24 cellular contexts compared by ENCODE assay signal in the genomic region with DNA sequence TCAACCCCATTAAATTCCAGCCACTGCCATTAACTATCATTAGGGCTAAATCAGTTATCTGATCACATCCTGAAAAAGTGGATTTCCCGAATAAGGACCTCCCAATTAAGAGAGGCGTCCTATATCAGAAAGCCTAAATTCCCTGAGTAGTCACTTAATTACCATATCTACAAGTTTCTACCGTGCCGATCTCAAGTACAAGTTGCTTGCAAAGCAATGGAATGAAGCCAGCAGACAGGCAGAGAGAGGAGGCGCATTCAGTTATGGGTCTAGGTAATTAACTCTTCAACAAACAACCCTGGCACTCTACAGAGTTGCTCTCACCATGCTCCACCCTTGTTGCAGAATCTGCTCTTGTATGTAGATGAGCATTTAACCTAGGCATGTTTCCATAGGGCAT.
"Had no signal": no experiment of that assay in that cellular context is flagged by ENCODE, and none has a peak within 500 bp of the region (broad histone marks: within the 10 kb centered on the region; RNA-seq: fewer than 3 reads in every experiment).

No MANE protein-coding gene starts in this region.

- H3K4me2 ChIP-seq: smooth muscle cell had no signal

- H3K4me3 ChIP-seq: dorsolateral prefrontal cortex, lower lobe of right lung, prostate gland, right atrium auricular region, smooth muscle cell, suprapubic skin, transverse colon, upper lobe of right lung, uterus had no signal

- ATAC-seq: left ventricle myocardium superior; lower lobe of right lung; naive thymus-derived CD8-positive, alpha-beta T cell; sciatic nerve; stimulated activated naive CD8-positive, alpha-beta T cell treated with anti-CD3 and anti-CD28 coated beads, Interleukin-15, amount 100 ng/mL, for 72 hours; upper lobe of right lung had no signal

- DNase-seq: dorsolateral prefrontal cortex; effector CD4-positive, alpha-beta T cell; hypothalamus; immature natural killer cell; islet precursor cell; left ventricle myocardium superior; lower lobe of right lung; naive thymus-derived CD8-positive, alpha-beta T cell; nephron progenitor cell; nucleus accumbens; stimulated activated CD4-positive, alpha-beta T cell treated with anti-CD3 and anti-CD28 coated beads, Interleukin-12 subunit alpha, Interleukin-12 subunit beta, amount 100 ng/mL, for 4 hours; stimulated activated CD4-positive, alpha-beta T cell treated with anti-CD3 and anti-CD28 coated beads, Interleukin-1b, Interleukin-23, amount 100 ng/mL, for 48 hours; stimulated activated CD4-positive, alpha-beta T cell treated with anti-CD3 and anti-CD28 coated beads, Interleukin-4, amount 100 ng/mL, for 1 hour; stimulated activated CD8-positive, alpha-beta memory T cell treated with anti-CD3 and anti-CD28 coated beads, Interleukin-4, amount 100 ng/mL, for 48 hours; stimulated activated naive CD4-positive, alpha-beta T cell; stimulated activated naive CD8-positive, alpha-beta T cell treated with anti-CD3 and anti-CD28 coated beads, Interleukin-15, amount 100 ng/mL, for 72 hours; transverse colon; upper lobe of right lung; uterus had no signal

- H3K36me3 ChIP-seq: lower lobe of right lung, prostate gland, right atrium auricular region, suprapubic skin, transverse colon, upper lobe of right lung, uterus had no signal

- H3K4me1 ChIP-seq: lower lobe of right lung, prostate gland, right atrium auricular region, suprapubic skin, transverse colon, upper lobe of right lung, uterus had no signal

- H3K27me3 ChIP-seq: right atrium auricular region, suprapubic skin, transverse colon, upper lobe of right lung, uterus had no signal

- H3K9me3 ChIP-seq: lower lobe of right lung, prostate gland, right atrium auricular region, suprapubic skin, transverse colon, upper lobe of right lung, uterus had no signal

- H3K27ac ChIP-seq: dorsolateral prefrontal cortex, lower lobe of right lung, prostate gland, right atrium auricular region, suprapubic skin, transverse colon, upper lobe of right lung, uterus had no signal
